Comparison of ENCODE assay signal across 8 cellular contexts in the genomic region with DNA sequence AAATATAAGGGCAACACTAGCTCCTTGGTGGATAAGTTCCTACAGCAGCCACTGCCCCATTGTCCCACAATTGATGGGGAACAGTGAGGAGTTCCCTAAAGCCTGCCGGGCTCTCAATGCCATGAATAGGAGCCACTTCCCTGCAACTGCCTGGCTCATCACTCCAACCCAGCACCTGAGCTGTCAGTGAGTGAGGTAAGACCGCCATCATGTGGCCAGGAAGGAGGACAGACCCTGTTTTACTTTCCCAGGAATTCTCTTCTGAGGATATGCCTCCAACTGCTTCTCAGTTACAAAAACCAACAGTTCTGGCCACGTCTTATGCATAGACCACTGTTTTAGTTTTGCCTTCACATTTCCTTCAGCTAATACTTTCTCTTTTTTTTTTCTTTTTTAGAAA. TPM values are rescaled to one million over a fixed set of nuclear protein-coding genes. Genes with fewer than 3 reads are reported as not detected.
DNase-seq lines count a peak whose midpoint lies in the region; ATAC-seq and TF ChIP-seq lines count a peak whose summit lies in the region.

No MANE protein-coding gene starts in this region.

- no peak overlapping the region for H2BK5ac ChIP-seq in mesendoderm (ENCODE audit: low read length)

- H3K79me2 ChIP-seq in mesendoderm (ENCODE audit: control insufficient read depth, insufficient read depth, low read length): no peaks in the 10 kb centered on the region

- H3K4me2 ChIP-seq in mesendoderm (ENCODE audit: low read length): no peak overlapping the region

- no peaks in the 10 kb centered on the region for H3K4me1 Mint-ChIP-seq in activated T-helper 2 cell treated with anti-CD3 and anti-CD28 coated beads, Interferon-gamma antibody, Interleukin-2, Interleukin-4, amounts not matched to agents 10 μg/mL and 5 μg/mL and 100 μg/mL, durations not matched to agents 14 hours and 24 hours and 36 hours (ENCODE audit: low read depth)

- H4K8ac ChIP-seq in mesendoderm (ENCODE audit: low read depth, low read length): no peak overlapping the region

- no peak for ATAC-seq in Right ventricle myocardium inferior
- no peak for ATAC-seq in body of pancreas
- no peak for ATAC-seq in GM18520 (IDR thresholded peaks at IDR 0.05; ENCODE audit: unreplicated experiment)
- ATAC-seq in HG02763 (IDR thresholded peaks at IDR 0.05; ENCODE audit: unreplicated experiment): no peak

- WGBS in body of pancreas, 2 donors: 11% methylated on average over 3 of the region's 3 CpGs; no CpG with 5 or more reads in 1 of the 2 donors
- WGBS in mesendoderm (ENCODE audit: extremely low coverage, insufficient coverage, low lambda C conversion rate): no CpG with 5 or more reads among the region's 3 CpGs

- no peaks in the 10 kb centered on the region for H3K4me1 ChIP-seq in cardiac muscle cell (ENCODE audit: low read depth)
- H3K4me1 ChIP-seq in body of pancreas: no peaks in the 10 kb centered on the region
- no peaks in the 10 kb centered on the region for H3K4me1 ChIP-seq in mesendoderm (ENCODE audit: control insufficient read depth, low read depth, low read length)

- H3K36me3 ChIP-seq in cardiac muscle cell: no peaks in the 10 kb centered on the region
- H3K36me3 ChIP-seq in body of pancreas (replicated peaks in 1 of 2; ENCODE audit: insufficient read depth in 1 of 2, low read depth in 2 of 2): no peaks in the 10 kb centered on the region
- H3K36me3 ChIP-seq in mesendoderm (ENCODE audit: control insufficient read depth, insufficient read depth, low read length): no peaks in the 10 kb centered on the region

- H3K4me3 Mint-ChIP-seq in activated T-helper 2 cell treated with anti-CD3 and anti-CD28 coated beads, Interferon-gamma antibody, Interleukin-2, Interleukin-4, amounts not matched to agents 10 μg/mL and 5 μg/mL and 100 μg/mL, durations not matched to agents 14 hours and 24 hours and 36 hours (ENCODE audit: low read depth): no peak overlapping the region

- no peaks in the 10 kb centered on the region for H3K79me1 ChIP-seq in mesendoderm (ENCODE audit: low read length)

- H3K9me3 Mint-ChIP-seq in activated T-helper 2 cell treated with anti-CD3 and anti-CD28 coated beads, Interferon-gamma antibody, Interleukin-2, Interleukin-4, amounts not matched to agents 10 μg/mL and 5 μg/mL and 100 μg/mL, durations not matched to agents 14 hours and 24 hours and 36 hours: no peaks in the 10 kb centered on the region

- no peak overlapping the region for H4K5ac ChIP-seq in mesendoderm (ENCODE audit: low read length)

- no peak overlapping the region for H3K23ac ChIP-seq in mesendoderm (ENCODE audit: low read length)

- H3K18ac ChIP-seq in mesendoderm (ENCODE audit: low read length): no peak overlapping the region

- no peak overlapping the region for H3K27ac ChIP-seq in cardiac muscle cell
- H3K27ac ChIP-seq in body of pancreas: no peak overlapping the region
- no peak overlapping the region for H3K27ac ChIP-seq in mesendoderm (ENCODE audit: low read depth, low read length)

- H3K27me3 ChIP-seq in cardiac muscle cell (no peaks in the 10 kb centered on the region), body of pancreas (no peaks in the 10 kb centered on the region), mesendoderm (ENCODE audit: insufficient read depth, low read length, poor library complexity) (no peaks in the 10 kb centered on the region)

- TF ChIP-seq CTCF in cardiac muscle cell (IDR thresholded peaks at IDR 0.05; ENCODE audit: low read depth, low read length) (peak; percentile 31), body of pancreas (IDR thresholded peaks at IDR 0.05) (peak in 6 of 7 experiments; percentile 12 to 68 (median 46))

- H3K56ac ChIP-seq in mesendoderm (ENCODE audit: low read length): no peak overlapping the region

- no peak for TF ChIP-seq POLR2A in body of pancreas (IDR thresholded peaks at IDR 0.05)

- no peak overlapping the region for H2BK15ac ChIP-seq in mesendoderm (replicated peaks; ENCODE audit: low read depth)

- H3K4me3 ChIP-seq in cardiac muscle cell (no peak overlapping the region), body of pancreas (no peak overlapping the region), mesendoderm (ENCODE audit: low read length) (no peak overlapping the region)

- no peaks in the 10 kb centered on the region for H3K9me3 ChIP-seq in cardiac muscle cell (ENCODE audit: low read depth)
- H3K9me3 ChIP-seq in body of pancreas: no peaks in the 10 kb centered on the region

- no peaks in the 10 kb centered on the region for H3K36me3 Mint-ChIP-seq in activated T-helper 2 cell treated with anti-CD3 and anti-CD28 coated beads, Interferon-gamma antibody, Interleukin-2, Interleukin-4, amounts not matched to agents 10 μg/mL and 5 μg/mL and 100 μg/mL, durations not matched to agents 14 hours and 24 hours and 36 hours (ENCODE audit: low read depth)

- peaks cover under 1% of the 10 kb centered on the region for H3K27me3 Mint-ChIP-seq in activated T-helper 2 cell treated with anti-CD3 and anti-CD28 coated beads, Interferon-gamma antibody, Interleukin-2, Interleukin-4, amounts not matched to agents 10 μg/mL and 5 μg/mL and 100 μg/mL, durations not matched to agents 14 hours and 24 hours and 36 hours (ENCODE audit: low read depth)

- H2BK120ac ChIP-seq in mesendoderm (ENCODE audit: low read depth, low read length): no peak overlapping the region

- no peak overlapping the region for H3K27ac Mint-ChIP-seq in activated T-helper 2 cell treated with anti-CD3 and anti-CD28 coated beads, Interferon-gamma antibody, Interleukin-2, Interleukin-4, amounts not matched to agents 10 μg/mL and 5 μg/mL and 100 μg/mL, durations not matched to agents 14 hours and 24 hours and 36 hours

- intact Hi-C loops in Right ventricle myocardium inferior (cut with DNase I) (no loop called here), body of pancreas (cut with DNase I) (no loop called here)
- intact Hi-C loops in activated T-helper 2 cell treated with anti-CD3 and anti-CD28 coated beads, Interferon-gamma antibody, Interleukin-2, Interleukin-4, amounts not matched to agents 10 μg/mL and 5 μg/mL and 100 μg/mL, durations not matched to agents 14 hours and 24 hours and 36 hours (cut with micrococcal nuclease): no loop called here

- DNase-seq in cardiac muscle cell (ENCODE audit: low read depth in 1 of 2, low spot score in 1 of 2) (peak in 1 of 2 donors; percentile 52), Right ventricle myocardium inferior (ENCODE audit: missing footprints) (no peak), NCI-H1694 treated with DMSO at 0.1 percent for 48 hours (lab: John Stamatoyannopoulos, UW) (peak; percentile 46), body of pancreas (peak; percentile 21 to 51 (median 37)), mesendoderm (peak; percentile 67)
- no peak for DNase-seq in activated T-helper 2 cell treated with anti-CD3 and anti-CD28 coated beads, Interferon-gamma antibody, Interleukin-2, Interleukin-4, amounts not matched to agents 10 μg/mL and 5 μg/mL and 100 μg/mL, durations not matched to agents 14 hours and 24 hours and 36 hours (ENCODE audit: low spot score)

- H2AK5ac ChIP-seq in mesendoderm (ENCODE audit: low read length): no peak overlapping the region

- H3K4ac ChIP-seq in mesendoderm (ENCODE audit: low read depth, low read length): no peak overlapping the region

- H3K9ac ChIP-seq in mesendoderm (ENCODE audit: low read length): no peak overlapping the region

RNA-seq across cellular contexts. Expression of a gene that starts 45.5 kb away (rescaled TPM):
- 9.6 and 19.9 TPM in 2 replicates for total RNA-seq in cardiac muscle cell
- polyA plus RNA-seq in cardiac muscle cell: 13.4 and 21.4 TPM in 2 replicates
- 63.8 TPM for total RNA-seq in Right ventricle myocardium inferior
- total RNA-seq in body of pancreas: 10 to 100 TPM; 42.5 to 78.4 TPM
- polyA plus RNA-seq in mesendoderm (2013, experiment 1 of 2): 4.9 TPM
- 4.8 TPM for polyA plus RNA-seq in mesendoderm (2013, experiment 2 of 2)
- total RNA-seq in activated T-helper 2 cell treated with anti-CD3 and anti-CD28 coated beads, Interferon-gamma antibody, Interleukin-2, Interleukin-4, amounts not matched to agents 10 μg/mL and 5 μg/mL and 100 μg/mL, durations not matched to agents 14 hours and 24 hours and 36 hours: not detected in 2 replicates

Comparison
In these comparisons a context has a peak if more than half of its experiments do, and no peak if none do; other contexts are left out.
1. DNase-seq: peak in NCI-H1694 treated with DMSO at 0.1 percent for 48 hours (single experiment), body of pancreas (4 of 4) and mesendoderm (single experiment); none in Right ventricle myocardium inferior (single experiment) and activated T-helper 2 cell treated with anti-CD3 and anti-CD28 coated beads, Interferon-gamma antibody, Interleukin-2, Interleukin-4, amounts not matched to agents 10 μg/mL and 5 μg/mL and 100 μg/mL, durations not matched to agents 14 hours and 24 hours and 36 hours (single experiment).
2. RNA of a gene that starts 45.5 kb away (total RNA-seq): 42.5 to 78.4 TPM in body of pancreas, 63.8 TPM in Right ventricle myocardium inferior (single experiment) and 9.6 to 19.9 TPM in cardiac muscle cell; not detected in activated T-helper 2 cell treated with anti-CD3 and anti-CD28 coated beads, Interferon-gamma antibody, Interleukin-2, Interleukin-4, amounts not matched to agents 10 μg/mL and 5 μg/mL and 100 μg/mL, durations not matched to agents 14 hours and 24 hours and 36 hours; every median in the first group is over 10 times any median in the second.